9 cellular contexts compared by ENCODE assay signal in genomic region chr3:48548731-48549705, GRCh38. TPM values are rescaled to one million over a fixed set of nuclear protein-coding genes. Genes with fewer than 3 reads are reported as not detected.
DNase-seq lines count a peak whose midpoint lies in the region; ATAC-seq, FAIRE-seq and TF ChIP-seq lines count a peak whose summit lies in the region.
"Had no signal": no experiment of that assay in that cellular context is flagged by ENCODE, and none has a peak within 500 bp of the region (broad histone marks: within the 10 kb centered on the region; RNA-seq: fewer than 3 reads in every experiment).

No MANE protein-coding gene starts in this region.

- no peak overlapping the region for H3K4me2 ChIP-seq in GM23248 (ENCODE audit: unreplicated experiment)
- no peak overlapping the region for H3K4me2 ChIP-seq in keratinocyte (ENCODE audit: control insufficient read depth, extremely low read depth, insufficient read depth, low read depth, low read length)

- peak; percentile 95 to 96 (median 96) for TF ChIP-seq CTCF in keratinocyte (optimal IDR thresholded peaks at IDR 0.05 in 1 of 3, IDR thresholded peaks at IDR 0.05 in 1 of 3, conservative IDR thresholded peaks at IDR 0.05 in 1 of 3; ENCODE audit: extremely low read depth in 1 of 3, insufficient read depth in 2 of 3, low read length in 3 of 3)

- peaks cover 9% of the 10 kb centered on the region for H3K4me1 ChIP-seq in CD8-positive, alpha-beta memory T cell (ENCODE audit: insufficient read depth, low read length)
- H3K4me1 ChIP-seq in GM23248 (ENCODE audit: insufficient read depth): no peaks in the 10 kb centered on the region
- H3K4me1 ChIP-seq in keratinocyte (ENCODE audit: control insufficient read depth, extremely low read depth, insufficient read depth, low read length): no peaks in the 10 kb centered on the region

- no peak overlapping the region for H3K9ac ChIP-seq in GM23248
- no peak overlapping the region for H3K9ac ChIP-seq in keratinocyte (ENCODE audit: control insufficient read depth, extremely low read depth, insufficient read depth, low read length)

- POLR2A ChIA-PET in CD8-positive, alpha-beta memory T cell (lab: Charles Lee): interaction anchor here (0.6 to 1.1 kb wide), 2 partner anchors 75 to 148 kb away, joined by 3 to 4 read pairs; no protein-coding TSS in a partner anchor

- CTCF ChIA-PET in CD8-positive, alpha-beta memory T cell (lab: Charles Lee): interaction anchor here (0.8 to 3.7 kb wide), 25 partner anchors 9 to 271 kb away, joined by 3 to 73 read pairs (median 4); partner anchors contain the start of genes CCDC51, SHISA5 and TMA7

- H3K9me1 ChIP-seq in keratinocyte (ENCODE audit: control insufficient read depth, extremely low read depth, insufficient read depth, low read length): no peaks in the 10 kb centered on the region

- H3K79me2 ChIP-seq in GM23248 (ENCODE audit: insufficient read depth) (no peaks in the 10 kb centered on the region), keratinocyte (ENCODE audit: control insufficient read depth, insufficient read depth, low read length) (no peaks in the 10 kb centered on the region)

- H3F3A ChIP-seq in GM23248 (ENCODE audit: insufficient read depth): 0 out of 2 replicates have a peak, but pooled peaks cover 2% of the 10 kb centered on the region

- no peaks in the 10 kb centered on the region for H4K20me1 ChIP-seq in GM23248 (ENCODE audit: insufficient read depth)
- H4K20me1 ChIP-seq in keratinocyte (ENCODE audit: control insufficient read depth, extremely low read depth, insufficient read depth, low read length): no peaks in the 10 kb centered on the region

- H3K36me3 ChIP-seq in CD8-positive, alpha-beta memory T cell (ENCODE audit: insufficient read depth, low read length): no peaks in the 10 kb centered on the region
- H3K36me3 ChIP-seq in GM23248 (ENCODE audit: low read depth): no peaks in the 10 kb centered on the region; the same call in 1 of the 2 replicates
- peaks cover 25 to 35% of the 10 kb centered on the region in 2 experiments for H3K36me3 ChIP-seq in keratinocyte (ENCODE audit: control insufficient read depth in 2 of 2, extremely low read depth in 1 of 2, insufficient read depth in 2 of 2, low read length in 2 of 2)

- H3K27me3 Mint-ChIP-seq in CD8-positive, alpha-beta memory T cell: peaks cover 0 to 3% of the 10 kb centered on the region in 2 donors

- 53 to 59% methylated on average over 8 to 10 of the region's 10 CpGs for WGBS in GM23248 (ENCODE audit: low coverage in 1 of 2, low lambda C conversion rate in 2 of 2, missing lambda C conversion rate in 2 of 2), 2 experiments

- H2AFZ ChIP-seq in GM23248 (no peak overlapping the region), keratinocyte (ENCODE audit: control insufficient read depth, low read length) (no peak overlapping the region)

- DNase-seq in CD8-positive, alpha-beta memory T cell: peak; percentile 66 to 87 (median 75)
- DNase-seq in GM23248 (peak; percentile 83), NCI-H2196 (lab: John Stamatoyannopoulos, UW; ENCODE audit: unreplicated experiment) (peak; percentile 72), caudate nucleus (lab: John Stamatoyannopoulos, UW) (peak in 59 of 61 donors; percentile 21 to 87 (median 70)), keratinocyte (ENCODE audit: low read depth, low spot score) (no peak)
- peak; percentile 73 for DNase-seq in activated CD4-positive, CD25-positive, alpha-beta regulatory T cell treated with anti-CD3 and anti-CD28 coated beads, Interleukin-2, amount 50 U/mL, for 16 hours (ENCODE audit: low read depth, low spot score)
- peak; percentile 73 to 79 (median 76) for DNase-seq in stimulated activated CD4-positive, alpha-beta T cell treated with anti-CD3 and anti-CD28 coated beads, Interleukin-1b, Interleukin-23, amount 100 ng/mL, for 24 hours (ENCODE audit: low read depth in 4 of 4, low spot score in 1 of 4)

- in situ Hi-C loops in GM23248 (cut with MboI): no loop called here

- H3K4me3 Mint-ChIP-seq in CD8-positive, alpha-beta memory T cell: no peak overlapping the region

- H3K36me3 Mint-ChIP-seq in CD8-positive, alpha-beta memory T cell: no peaks in the 10 kb centered on the region

- dilution Hi-C loops in keratinocyte (cut with MboI; ENCODE audit: extremely low pct_ligation_motif_present, low sequenced_read_pairs): no loop called here

- ATAC-seq in HG03571 (IDR thresholded peaks at IDR 0.05; ENCODE audit: unreplicated experiment): no peak

- no peaks in the 10 kb centered on the region for H3K9me3 ChIP-seq in CD8-positive, alpha-beta memory T cell (ENCODE audit: low read length)
- H3K9me3 ChIP-seq in GM23248 (ENCODE audit: low read depth) (no peaks in the 10 kb centered on the region), keratinocyte (ENCODE audit: control insufficient read depth, low read depth, low read length) (no peaks in the 10 kb centered on the region)

- H3K9me2 ChIP-seq in GM23248 (ENCODE audit: insufficient read depth): no peaks in the 10 kb centered on the region

- peaks cover 0 to 3% (median 3%) of the 10 kb centered on the region in 3 donors for H3K4me1 Mint-ChIP-seq in CD8-positive, alpha-beta memory T cell

- no peak overlapping the region for H3K27ac ChIP-seq in CD8-positive, alpha-beta memory T cell (ENCODE audit: low read depth, low read length)
- H3K27ac ChIP-seq in GM23248: no peak overlapping the region
- H3K27ac ChIP-seq in caudate nucleus (ENCODE audit: low read depth, low read length): peak overlapping the region; percentile 49
- H3K27ac ChIP-seq in keratinocyte (ENCODE audit: control insufficient read depth, insufficient read depth, low read length): no peak overlapping the region
- H3K27ac ChIP-seq: SK-N-MC had no signal

- no peak overlapping the region for H3K4me3 ChIP-seq in CD8-positive, alpha-beta memory T cell (ENCODE audit: low read length)
- H3K4me3 ChIP-seq in GM23248 (no peak overlapping the region), keratinocyte (ENCODE audit: control insufficient read depth in 2 of 3, extremely low read depth in 1 of 3, insufficient read depth in 2 of 3, low read depth in 1 of 3, low read length in 3 of 3) (no peak overlapping the region)
- H3K4me3 ChIP-seq: SK-N-MC had no signal

- H3K27me3 ChIP-seq in CD8-positive, alpha-beta memory T cell (ENCODE audit: insufficient read depth, low read length, poor library complexity, severe bottlenecking): no peaks in the 10 kb centered on the region
- no peaks in the 10 kb centered on the region for H3K27me3 ChIP-seq in GM23248 (replicated peaks; ENCODE audit: insufficient read depth)
- no peaks in the 10 kb centered on the region for H3K27me3 ChIP-seq in keratinocyte (ENCODE audit: control insufficient read depth, extremely low read depth, insufficient read depth, low read length)

- H3K27ac Mint-ChIP-seq in CD8-positive, alpha-beta memory T cell: no peak overlapping the region

- peak; percentile 73 for FAIRE-seq in keratinocyte (lab: Jason Lieb, UNC)

- no peaks in the 10 kb centered on the region for H3K9me3 Mint-ChIP-seq in CD8-positive, alpha-beta memory T cell

RNA-seq across cellular contexts. Expression of gene PFKFB4, which starts 7.6 kb away (rescaled TPM):
- 1 to 10 TPM; 1.8 to 2.2 TPM for total RNA-seq in CD8-positive, alpha-beta memory T cell
- 1.3 TPM for polyA plus RNA-seq in CD8-positive, alpha-beta memory T cell
- 12.6 and 15.3 TPM in 2 replicates for total RNA-seq in GM23248 (2014; rRNA removed; shearing (Covaris generic))
- polyA plus RNA-seq in GM23248 (2016; fragmentation: Nextera tagmentation; extraction: Ambion mirVana) (10.1 and 12.1 TPM in 2 replicates), keratinocyte (15.1 to 22.0 TPM (median 16.2 TPM) in 3 replicates)
- 1.7 TPM for polyA plus RNA-seq in keratinocyte (2011; ENCODE audit: low read depth)
- 5.0 and 7.1 TPM in 2 replicates for polyA plus RNA-seq in keratinocyte (2011; cell fraction: cytosol; rRNA removed)
- 70.4 and 80.0 TPM in 2 replicates for polyA plus RNA-seq in keratinocyte (2011; cell fraction: nucleus; rRNA removed)
- 2.5 and 18.7 TPM in 2 replicates for polyA plus RNA-seq in keratinocyte (2012; ENCODE audit: low replicate concordance)
- 16.9 to 49.6 TPM (median 29.4 TPM) in 3 replicates for polyA minus RNA-seq in keratinocyte
- 5.6 TPM for polyA minus RNA-seq in keratinocyte (2011; cell fraction: cytosol; rRNA and poly(A)+ RNA removed)
- 20.3 and 25.0 TPM in 2 replicates for polyA minus RNA-seq in keratinocyte (2011; cell fraction: nucleus; rRNA and poly(A)+ RNA removed)

RNA-seq across cellular contexts. Expression of gene UCN2, which starts 14.6 kb away (rescaled TPM):
- not detected for total RNA-seq in CD8-positive, alpha-beta memory T cell
- polyA plus RNA-seq in CD8-positive, alpha-beta memory T cell: not detected
- total RNA-seq in GM23248 (2014; rRNA removed; shearing (Covaris generic)): 0.25 and 0.86 TPM in 2 replicates
- polyA plus RNA-seq in GM23248 (2016; fragmentation: Nextera tagmentation; extraction: Ambion mirVana) (0.25 and 0.45 TPM in 2 replicates), keratinocyte (5.7 to 10.0 TPM (median 6.3 TPM) in 3 replicates)
- polyA plus RNA-seq in keratinocyte (2011; ENCODE audit: low read depth): not detected
- 1.2 and 1.9 TPM in 2 replicates for polyA plus RNA-seq in keratinocyte (2011; cell fraction: cytosol; rRNA removed)
- 43.3 and 53.6 TPM in 2 replicates for polyA plus RNA-seq in keratinocyte (2011; cell fraction: nucleus; rRNA removed)
- polyA plus RNA-seq in keratinocyte (2012; ENCODE audit: low replicate concordance): 1.1 and 14.8 TPM in 2 replicates
- 6.8 to 20.4 TPM (median 19.2 TPM) in 3 replicates for polyA minus RNA-seq in keratinocyte
- 1.3 TPM for polyA minus RNA-seq in keratinocyte (2011; cell fraction: cytosol; rRNA and poly(A)+ RNA removed)
- 9.9 and 14.7 TPM in 2 replicates for polyA minus RNA-seq in keratinocyte (2011; cell fraction: nucleus; rRNA and poly(A)+ RNA removed)

RNA-seq across cellular contexts. Expression of gene SHISA5, which starts 45.0 kb away (rescaled TPM):
- total RNA-seq in CD8-positive, alpha-beta memory T cell: 100 to 1,000 TPM; 102 TPM
- 470 TPM for polyA plus RNA-seq in CD8-positive, alpha-beta memory T cell
- 153 and 154 TPM in 2 replicates for total RNA-seq in GM23248 (2014; rRNA removed; shearing (Covaris generic))
- polyA plus RNA-seq in GM23248 (2016; fragmentation: Nextera tagmentation; extraction: Ambion mirVana) (215 and 223 TPM in 2 replicates), keratinocyte (94.4 to 159 TPM (median 95.5 TPM) in 3 replicates)
- polyA plus RNA-seq in keratinocyte (2011; ENCODE audit: low read depth): 15.8 TPM
- 123 and 181 TPM in 2 replicates for polyA plus RNA-seq in keratinocyte (2011; cell fraction: cytosol; rRNA removed)
- 73.3 and 94.4 TPM in 2 replicates for polyA plus RNA-seq in keratinocyte (2011; cell fraction: nucleus; rRNA removed)
- polyA plus RNA-seq in keratinocyte (2012; ENCODE audit: low replicate concordance): 62.3 and 188 TPM in 2 replicates
- polyA minus RNA-seq in keratinocyte: 120 to 289 TPM (median 147 TPM) in 3 replicates
- 189 TPM for polyA minus RNA-seq in keratinocyte (2011; cell fraction: cytosol; rRNA and poly(A)+ RNA removed)
- 35.5 and 38.2 TPM in 2 replicates for polyA minus RNA-seq in keratinocyte (2011; cell fraction: nucleus; rRNA and poly(A)+ RNA removed)

RNA-seq across cellular contexts. Expression of gene COL7A1, which starts 46.1 kb away (rescaled TPM):
- under 1 TPM; 0.59 to 0.93 TPM for total RNA-seq in CD8-positive, alpha-beta memory T cell
- polyA plus RNA-seq in CD8-positive, alpha-beta memory T cell: not detected
- total RNA-seq in GM23248 (2014; rRNA removed; shearing (Covaris generic)): 27.9 and 33.6 TPM in 2 replicates
- 11.2 and 11.9 TPM in 2 replicates for polyA plus RNA-seq in GM23248 (2016; fragmentation: Nextera tagmentation; extraction: Ambion mirVana)
- 59.4 to 91.3 TPM (median 74.4 TPM) in 3 replicates for polyA plus RNA-seq in keratinocyte
- polyA plus RNA-seq in keratinocyte (2011; ENCODE audit: low read depth): 8.7 TPM
- polyA plus RNA-seq in keratinocyte (2011; cell fraction: cytosol; rRNA removed): 8.5 and 16.8 TPM in 2 replicates
- polyA plus RNA-seq in keratinocyte (2011; cell fraction: nucleus; rRNA removed): 396 and 457 TPM in 2 replicates
- polyA plus RNA-seq in keratinocyte (2012; ENCODE audit: low replicate concordance): 46.3 and 192 TPM in 2 replicates
- 78.9 to 245 TPM (median 83.6 TPM) in 3 replicates for polyA minus RNA-seq in keratinocyte
- 21.9 TPM for polyA minus RNA-seq in keratinocyte (2011; cell fraction: cytosol; rRNA and poly(A)+ RNA removed)
- polyA minus RNA-seq in keratinocyte (2011; cell fraction: nucleus; rRNA and poly(A)+ RNA removed): 136 and 145 TPM in 2 replicates
